ENCODE assay signal across 8 cellular contexts in the genomic region with DNA sequence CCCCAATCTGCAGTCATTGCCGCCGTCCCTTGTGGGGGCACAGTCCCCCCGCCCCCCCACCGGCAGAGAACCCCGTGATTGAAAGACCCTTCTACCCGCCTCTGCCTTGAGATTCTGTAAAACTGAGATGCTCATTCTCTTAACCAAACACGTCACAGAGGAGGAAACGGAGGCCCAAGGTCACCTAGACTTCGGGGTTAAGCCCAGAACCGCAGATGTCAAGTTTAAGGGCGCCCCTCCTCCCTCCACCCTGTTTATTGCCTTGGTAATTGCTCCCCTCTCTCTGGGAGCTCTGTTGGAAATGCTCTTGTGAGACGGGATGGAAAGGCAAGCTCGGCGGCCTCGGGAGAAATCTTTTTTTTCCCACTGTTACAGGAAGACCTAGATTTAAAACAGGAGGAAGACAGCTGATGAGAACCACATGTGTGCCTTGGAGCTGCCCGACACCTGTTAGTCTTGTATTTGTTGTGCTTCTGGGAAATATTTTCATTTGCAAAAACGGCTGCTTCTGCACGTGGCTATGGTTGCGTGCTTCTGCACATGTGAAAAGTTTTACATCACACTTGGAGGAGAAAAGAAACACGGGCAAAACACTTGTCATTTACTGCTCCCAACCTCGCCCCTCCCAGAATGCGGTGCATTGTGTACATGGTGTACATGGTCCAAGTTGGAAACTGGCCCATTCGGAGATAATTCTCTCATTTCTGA. TPM values are rescaled to one million over a fixed set of nuclear protein-coding genes. Genes with fewer than 3 reads are reported as not detected.
DNase-seq lines count a peak whose midpoint lies in the region; ATAC-seq and TF ChIP-seq lines count a peak whose summit lies in the region.

No MANE protein-coding gene starts in this region.

- 15% methylated on average over 18 of the region's 23 CpGs for WGBS in hepatocyte (ENCODE audit: low lambda C conversion rate, missing lambda C conversion rate)

- H3K9ac ChIP-seq in skeletal muscle satellite cell (ENCODE audit: low read depth, low read length), result peak overlapping the region; percentile 95

- peaks cover 42% of the 10 kb centered on the region for H3K79me2 ChIP-seq in hepatocyte

- no peaks in the 10 kb centered on the region for H3K36me3 ChIP-seq in hepatocyte (replicated peaks; ENCODE audit: insufficient read depth, low read depth)
- peaks cover 24% of the 10 kb centered on the region for H3K36me3 ChIP-seq in skeletal muscle satellite cell (ENCODE audit: insufficient read depth, low read length)

- H3K9me2 ChIP-seq in hepatocyte (replicated peaks; ENCODE audit: insufficient read depth), result no peaks in the 10 kb centered on the region

- H3K27me3 Mint-ChIP-seq in activated naive CD8-positive, alpha-beta T cell treated with anti-CD3 and anti-CD28 coated beads, Interleukin-2, amount 50 U/mL, for 24 hours, result peaks cover 2% of the 10 kb centered on the region

- peak overlapping the region; percentile 96 for H3K4me3 Mint-ChIP-seq in activated naive CD8-positive, alpha-beta T cell treated with anti-CD3 and anti-CD28 coated beads, Interleukin-2, amount 50 U/mL, for 24 hours

- H3K27ac Mint-ChIP-seq in activated naive CD8-positive, alpha-beta T cell treated with anti-CD3 and anti-CD28 coated beads, Interleukin-2, amount 50 U/mL, for 24 hours, result peak overlapping the region; percentile 98

- H3K9me3 Mint-ChIP-seq in activated naive CD8-positive, alpha-beta T cell treated with anti-CD3 and anti-CD28 coated beads, Interleukin-2, amount 50 U/mL, for 24 hours, result no peaks in the 10 kb centered on the region

- H3K4me3 ChIP-seq in hepatocyte (peak overlapping the region; percentile 64), skeletal muscle satellite cell (ENCODE audit: low read length) (peak overlapping the region; percentile 94)

- DNase-seq in activated naive CD4-positive, alpha-beta T cell treated with Interleukin-2 at 50 U/mL for 16 hours, result peak; percentile 3
- DNase-seq in activated naive CD4-positive, alpha-beta T cell treated with anti-CD3 and anti-CD28 coated beads, Interleukin-2, amount 50 U/mL, for 16 hours, result no peak
- DNase-seq in NCI-H1092 treated with DMSO at 0.1 percent for 48 hours (lab: John Stamatoyannopoulos, UW) (peak; percentile 53), hepatocyte (ENCODE audit: low spot score) (peak; percentile 70)
- DNase-seq in activated naive CD8-positive, alpha-beta T cell treated with anti-CD3 and anti-CD28 coated beads, Interleukin-2, amount 50 U/mL, for 24 hours, result peak; percentile 7

- H3K36me3 Mint-ChIP-seq in activated naive CD8-positive, alpha-beta T cell treated with anti-CD3 and anti-CD28 coated beads, Interleukin-2, amount 50 U/mL, for 24 hours (ENCODE audit: low read depth), result peaks cover 28% of the 10 kb centered on the region

- peak overlapping the region; percentile 95 for H3K27ac ChIP-seq in hepatocyte

- H3K4me1 ChIP-seq in hepatocyte (ENCODE audit: insufficient read depth), result peaks cover 18% of the 10 kb centered on the region
- H3K4me1 ChIP-seq in skeletal muscle satellite cell (ENCODE audit: control insufficient read depth, insufficient read depth, low read length), result peaks cover 17% of the 10 kb centered on the region

- H3K4me2 ChIP-seq in hepatocyte, result peak overlapping the region; percentile 96
- H3K4me2 ChIP-seq in skeletal muscle satellite cell (ENCODE audit: low read length), result peak overlapping the region; percentile 93

- H4K20me1 ChIP-seq in hepatocyte (ENCODE audit: insufficient read depth, poor library complexity, severe bottlenecking), result peaks cover 38% of the 10 kb centered on the region

- no peak for TF ChIP-seq CTCF in hepatocyte (IDR thresholded peaks at IDR 0.05; ENCODE audit: poor library complexity)

- H3K9me3 ChIP-seq in hepatocyte (ENCODE audit: low read depth) (no peaks in the 10 kb centered on the region), skeletal muscle satellite cell (replicated peaks; ENCODE audit: low read length) (no peaks in the 10 kb centered on the region)

- H3K27me3 ChIP-seq in hepatocyte, result no peaks in the 10 kb centered on the region
- H3K27me3 ChIP-seq in skeletal muscle satellite cell (ENCODE audit: control insufficient read depth, insufficient read depth, low read length), result no peaks in the 10 kb centered on the region

- peak overlapping the region; percentile 83 for H2AFZ ChIP-seq in hepatocyte

- peaks cover 35% of the 10 kb centered on the region for H3K4me1 Mint-ChIP-seq in activated naive CD8-positive, alpha-beta T cell treated with anti-CD3 and anti-CD28 coated beads, Interleukin-2, amount 50 U/mL, for 24 hours

- peak; percentile 12 for ATAC-seq in activated naive CD8-positive, alpha-beta T cell treated with anti-CD3 and anti-CD28 coated beads, Interleukin-2, amount 50 U/mL, for 24 hours
- ATAC-seq in GM21786 (IDR thresholded peaks at IDR 0.05; ENCODE audit: unreplicated experiment), result no peak
- ATAC-seq in GM21360 (IDR thresholded peaks at IDR 0.05; ENCODE audit: unreplicated experiment), result no peak

RNA-seq across cellular contexts. Expression of a gene that starts 1.1 kb away (rescaled TPM):
- total RNA-seq in hepatocyte, result 4.9 and 6.6 TPM in 2 replicates
- 7.8 and 8.0 TPM in 2 replicates for polyA plus RNA-seq in hepatocyte
- total RNA-seq in skeletal muscle satellite cell (2012; rRNA removed), result 5.6 and 7.2 TPM in 2 replicates

RNA-seq across cellular contexts. Expression of a gene that starts 30.8 kb away (rescaled TPM):
- total RNA-seq in hepatocyte, result 141 and 154 TPM in 2 replicates
- polyA plus RNA-seq in hepatocyte, result 99.2 and 105 TPM in 2 replicates
- total RNA-seq in skeletal muscle satellite cell (2012; rRNA removed), result 62.6 and 70.8 TPM in 2 replicates

RNA-seq across cellular contexts. Expression of a gene that starts 31.8 kb away (rescaled TPM):
- total RNA-seq in hepatocyte, result 10.2 and 10.6 TPM in 2 replicates
- 9.3 and 10.9 TPM in 2 replicates for polyA plus RNA-seq in hepatocyte
- 1.0 and 1.5 TPM in 2 replicates for total RNA-seq in skeletal muscle satellite cell (2012; rRNA removed)

RNA-seq across cellular contexts. Expression of a gene that starts 56.9 kb away (rescaled TPM):
- 32.0 and 38.3 TPM in 2 replicates for total RNA-seq in hepatocyte
- 33.0 and 33.3 TPM in 2 replicates for polyA plus RNA-seq in hepatocyte
- 32.2 and 39.3 TPM in 2 replicates for total RNA-seq in skeletal muscle satellite cell (2012; rRNA removed)
